1 cellular context compared by ENCODE assay signal in genomic region chr5:9610344-9610743, GRCh38.
TF ChIP-seq lines count a peak whose summit lies in the region.

No MANE protein-coding gene starts in this region.

TF ChIP-seq in GM23338, 12 proteins besides CTCF, POLR2A, EP300 and RAD21 (continued from another document):
- TF ChIP-seq, protein P1, sequence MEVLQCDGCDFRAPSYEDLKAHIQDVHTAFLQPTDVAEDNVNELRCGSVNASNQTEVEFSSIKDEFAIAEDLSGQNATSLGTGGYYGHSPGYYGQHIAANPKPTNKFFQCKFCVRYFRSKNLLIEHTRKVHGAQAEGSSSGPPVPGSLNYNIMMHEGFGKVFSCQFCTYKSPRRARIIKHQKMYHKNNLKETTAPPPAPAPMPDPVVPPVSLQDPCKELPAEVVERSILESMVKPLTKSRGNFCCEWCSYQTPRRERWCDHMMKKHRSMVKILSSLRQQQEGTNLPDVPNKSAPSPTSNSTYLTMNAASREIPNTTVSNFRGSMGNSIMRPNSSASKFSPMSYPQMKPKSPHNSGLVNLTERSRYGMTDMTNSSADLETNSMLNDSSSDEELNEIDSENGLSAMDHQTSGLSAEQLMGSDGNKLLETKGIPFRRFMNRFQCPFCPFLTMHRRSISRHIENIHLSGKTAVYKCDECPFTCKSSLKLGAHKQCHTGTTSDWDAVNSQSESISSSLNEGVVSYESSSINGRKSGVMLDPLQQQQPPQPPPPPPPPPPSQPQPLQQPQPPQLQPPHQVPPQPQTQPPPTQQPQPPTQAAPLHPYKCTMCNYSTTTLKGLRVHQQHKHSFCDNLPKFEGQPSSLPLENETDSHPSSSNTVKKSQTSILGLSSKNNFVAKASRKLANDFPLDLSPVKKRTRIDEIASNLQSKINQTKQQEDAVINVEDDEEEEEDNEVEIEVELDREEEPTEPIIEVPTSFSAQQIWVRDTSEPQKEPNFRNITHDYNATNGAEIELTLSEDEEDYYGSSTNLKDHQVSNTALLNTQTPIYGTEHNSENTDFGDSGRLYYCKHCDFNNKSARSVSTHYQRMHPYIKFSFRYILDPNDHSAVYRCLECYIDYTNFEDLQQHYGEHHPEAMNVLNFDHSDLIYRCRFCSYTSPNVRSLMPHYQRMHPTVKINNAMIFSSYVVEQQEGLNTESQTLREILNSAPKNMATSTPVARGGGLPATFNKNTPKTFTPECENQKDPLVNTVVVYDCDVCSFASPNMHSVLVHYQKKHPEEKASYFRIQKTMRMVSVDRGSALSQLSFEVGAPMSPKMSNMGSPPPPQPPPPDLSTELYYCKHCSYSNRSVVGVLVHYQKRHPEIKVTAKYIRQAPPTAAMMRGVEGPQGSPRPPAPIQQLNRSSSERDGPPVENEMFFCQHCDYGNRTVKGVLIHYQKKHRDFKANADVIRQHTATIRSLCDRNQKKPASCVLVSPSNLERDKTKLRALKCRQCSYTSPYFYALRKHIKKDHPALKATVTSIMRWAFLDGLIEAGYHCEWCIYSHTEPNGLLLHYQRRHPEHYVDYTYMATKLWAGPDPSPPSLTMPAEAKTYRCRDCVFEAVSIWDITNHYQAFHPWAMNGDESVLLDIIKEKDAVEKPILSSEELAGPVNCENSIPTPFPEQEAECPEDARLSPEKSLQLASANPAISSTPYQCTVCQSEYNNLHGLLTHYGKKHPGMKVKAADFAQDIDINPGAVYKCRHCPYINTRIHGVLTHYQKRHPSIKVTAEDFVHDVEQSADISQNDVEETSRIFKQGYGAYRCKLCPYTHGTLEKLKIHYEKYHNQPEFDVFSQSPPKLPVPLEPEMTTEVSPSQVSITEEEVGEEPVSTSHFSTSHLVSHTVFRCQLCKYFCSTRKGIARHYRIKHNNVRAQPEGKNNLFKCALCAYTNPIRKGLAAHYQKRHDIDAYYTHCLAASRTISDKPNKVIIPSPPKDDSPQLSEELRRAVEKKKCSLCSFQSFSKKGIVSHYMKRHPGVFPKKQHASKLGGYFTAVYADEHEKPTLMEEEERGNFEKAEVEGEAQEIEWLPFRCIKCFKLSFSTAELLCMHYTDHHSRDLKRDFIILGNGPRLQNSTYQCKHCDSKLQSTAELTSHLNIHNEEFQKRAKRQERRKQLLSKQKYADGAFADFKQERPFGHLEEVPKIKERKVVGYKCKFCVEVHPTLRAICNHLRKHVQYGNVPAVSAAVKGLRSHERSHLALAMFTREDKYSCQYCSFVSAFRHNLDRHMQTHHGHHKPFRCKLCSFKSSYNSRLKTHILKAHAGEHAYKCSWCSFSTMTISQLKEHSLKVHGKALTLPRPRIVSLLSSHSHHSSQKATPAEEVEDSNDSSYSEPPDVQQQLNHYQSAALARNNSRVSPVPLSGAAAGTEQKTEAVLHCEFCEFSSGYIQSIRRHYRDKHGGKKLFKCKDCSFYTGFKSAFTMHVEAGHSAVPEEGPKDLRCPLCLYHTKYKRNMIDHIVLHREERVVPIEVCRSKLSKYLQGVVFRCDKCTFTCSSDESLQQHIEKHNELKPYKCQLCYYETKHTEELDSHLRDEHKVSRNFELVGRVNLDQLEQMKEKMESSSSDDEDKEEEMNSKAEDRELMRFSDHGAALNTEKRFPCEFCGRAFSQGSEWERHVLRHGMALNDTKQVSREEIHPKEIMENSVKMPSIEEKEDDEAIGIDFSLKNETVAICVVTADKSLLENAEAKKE (CRISPR knock-in tag; IDR thresholded peaks at IDR 0.05) = no peak
- TF ChIP-seq, protein P2, sequence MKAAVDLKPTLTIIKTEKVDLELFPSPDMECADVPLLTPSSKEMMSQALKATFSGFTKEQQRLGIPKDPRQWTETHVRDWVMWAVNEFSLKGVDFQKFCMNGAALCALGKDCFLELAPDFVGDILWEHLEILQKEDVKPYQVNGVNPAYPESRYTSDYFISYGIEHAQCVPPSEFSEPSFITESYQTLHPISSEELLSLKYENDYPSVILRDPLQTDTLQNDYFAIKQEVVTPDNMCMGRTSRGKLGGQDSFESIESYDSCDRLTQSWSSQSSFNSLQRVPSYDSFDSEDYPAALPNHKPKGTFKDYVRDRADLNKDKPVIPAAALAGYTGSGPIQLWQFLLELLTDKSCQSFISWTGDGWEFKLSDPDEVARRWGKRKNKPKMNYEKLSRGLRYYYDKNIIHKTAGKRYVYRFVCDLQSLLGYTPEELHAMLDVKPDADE (IDR thresholded peaks at IDR 0.05) = no peak
- TF ChIP-seq ZNF331 (CRISPR knock-in tag; IDR thresholded peaks at IDR 0.05; ENCODE audit: low read depth) = no peak
